ENCODE assay signal across 10 cellular contexts in genomic region chr21:45011911-45012660, GRCh38.
A peak's percentile ranks its signal among the peaks of the same experiment; 100 is the strongest.
DNase-seq lines count a peak whose midpoint lies in the region; ATAC-seq and TF ChIP-seq lines count a peak whose summit lies in the region.
"Had no signal": no experiment of that assay in that cellular context is flagged by ENCODE, and none has a peak within 500 bp of the region (broad histone marks: within the 10 kb centered on the region; RNA-seq: fewer than 3 reads in every experiment).

No MANE protein-coding gene starts in this region.

- peak in 1 of 2 donors; percentile 10 for TF ChIP-seq CTCF in right atrium auricular region (IDR thresholded peaks at IDR 0.05)
- TF ChIP-seq CTCF in MCF 10A (IDR thresholded peaks at IDR 0.05; ENCODE audit: unreplicated experiment) = no peak
- peak; percentile 11 for TF ChIP-seq CTCF in kidney epithelial cell (IDR thresholded peaks at IDR 0.05; ENCODE audit: insufficient read depth, low read length, poor library complexity, severe bottlenecking)
- TF ChIP-seq CTCF in esophagus squamous epithelium (IDR thresholded peaks at IDR 0.05) = no peak

- peaks cover 21% of the 10 kb centered on the region for H3K4me1 Mint-ChIP-seq in MCF 10A (ENCODE audit: insufficient read depth, unreplicated experiment)

- H3K4me3 ChIP-seq in right atrium auricular region = no peak overlapping the region
- H3K4me3 ChIP-seq in kidney epithelial cell (ENCODE audit: low read depth, low read length) = no peak overlapping the region
- H3K4me3 ChIP-seq in esophagus squamous epithelium = no peak overlapping the region

- peak; percentile 33 for ATAC-seq in Right ventricle myocardium inferior
- no peak for ATAC-seq in GM21723 (IDR thresholded peaks at IDR 0.05; ENCODE audit: unreplicated experiment)
- no peak for ATAC-seq in HG02970 (IDR thresholded peaks at IDR 0.05; ENCODE audit: low FRiP score, unreplicated experiment)

- BruUV-seq in MCF 10A (replicated peaks; lab: Mats Ljungman, UMichigan) = no TSS peak

- H3K27ac Mint-ChIP-seq in MCF 10A (ENCODE audit: low read depth, unreplicated experiment) = no peak overlapping the region

- H3K4me1 ChIP-seq in right atrium auricular region (peaks cover 0 to 18% of the 10 kb centered on the region in 2 donors), esophagus squamous epithelium (peaks cover 0 to 28% (median 9%) of the 10 kb centered on the region in 3 donors)

- DNase-seq in Right ventricle myocardium inferior (ENCODE audit: missing footprints) (peak; percentile 20), right atrium auricular region (ENCODE audit: low spot score) (no peak), MCF 10A (ENCODE audit: unreplicated experiment) (peak; percentile 83), kidney epithelial cell (ENCODE audit: low read depth) (peak; percentile 80), esophagus squamous epithelium (lab: John Stamatoyannopoulos, UW) (no peak), DMS53 (lab: John Stamatoyannopoulos, UW) (no peak)
- DNase-seq: anterior cingulate cortex had no signal

- H3K27me3 Mint-ChIP-seq in MCF 10A (ENCODE audit: insufficient read depth, unreplicated experiment) = no peaks in the 10 kb centered on the region

- H3K27ac ChIP-seq in right atrium auricular region = peak overlapping the region in 1 of 2 donors; percentile 6
- no peak overlapping the region for H3K27ac ChIP-seq in esophagus squamous epithelium
- H3K27ac ChIP-seq: C4-2B had no signal

- POLR2A ChIA-PET in MCF 10A (lab: Yijun Ruan, JAX) = interaction anchor here (0.6 to 1.5 kb wide), 4 partner anchors 62 to 312 kb away, joined by 3 to 7 read pairs (median 4); no protein-coding TSS in a partner anchor

- H3K27me3 ChIP-seq in right atrium auricular region (no peaks in the 10 kb centered on the region), kidney epithelial cell (ENCODE audit: control insufficient read depth, insufficient read depth, low read length) (no peaks in the 10 kb centered on the region), esophagus squamous epithelium (peaks cover 0 to 44% (median 0%) of the 10 kb centered on the region in 4 donors)

- intact Hi-C loops in Right ventricle myocardium inferior (cut with DNase I) = loop anchor here (10.0 kb wide), 1 partner anchor 47 kb away; no protein-coding TSS in a partner anchor
- intact Hi-C loops in MCF 10A (cut with micrococcal nuclease) = no loop called here
- intact Hi-C loops in esophagus squamous epithelium (cut with DNase I) = no loop called here

- no peaks in the 10 kb centered on the region for H3K9me3 Mint-ChIP-seq in MCF 10A (ENCODE audit: unreplicated experiment)

- TF ChIP-seq POLR2A in esophagus squamous epithelium (IDR thresholded peaks at IDR 0.05) = no peak

- 10 to 40% methylated on average over 2 to 5 of the region's 30 CpGs for WGBS in esophagus squamous epithelium, 2 donors

- CTCF ChIA-PET in MCF 10A (lab: Yijun Ruan, JAX) = interaction anchor here (0.8 to 2.1 kb wide), 4 partner anchors 62 to 125 kb away, joined by 3 to 6 read pairs (median 4); no protein-coding TSS in a partner anchor

- H3K36me3 ChIP-seq in right atrium auricular region (no peaks in the 10 kb centered on the region), kidney epithelial cell (ENCODE audit: control insufficient read depth, insufficient read depth, low read length) (no peaks in the 10 kb centered on the region), esophagus squamous epithelium (no peaks in the 10 kb centered on the region)

- H3K36me3 Mint-ChIP-seq in MCF 10A (ENCODE audit: insufficient read depth, unreplicated experiment) = peaks cover 7% of the 10 kb centered on the region

- no peaks in the 10 kb centered on the region for H3K9me3 ChIP-seq in right atrium auricular region
- H3K9me3 ChIP-seq in esophagus squamous epithelium = no peaks in the 10 kb centered on the region

- peak overlapping the region; percentile 45 for H3K4me3 Mint-ChIP-seq in MCF 10A (ENCODE audit: unreplicated experiment)

Comparison
In these comparisons a context has a peak if more than half of its experiments do, and no peak if none do; other contexts are left out.
1. DNase-seq: peak in Right ventricle myocardium inferior (single experiment), MCF 10A (single experiment) and kidney epithelial cell (single experiment); none in right atrium auricular region (single experiment), esophagus squamous epithelium (single experiment) and DMS53 (single experiment).